ENCODE assay signal across 2 cellular contexts in the genomic region with DNA sequence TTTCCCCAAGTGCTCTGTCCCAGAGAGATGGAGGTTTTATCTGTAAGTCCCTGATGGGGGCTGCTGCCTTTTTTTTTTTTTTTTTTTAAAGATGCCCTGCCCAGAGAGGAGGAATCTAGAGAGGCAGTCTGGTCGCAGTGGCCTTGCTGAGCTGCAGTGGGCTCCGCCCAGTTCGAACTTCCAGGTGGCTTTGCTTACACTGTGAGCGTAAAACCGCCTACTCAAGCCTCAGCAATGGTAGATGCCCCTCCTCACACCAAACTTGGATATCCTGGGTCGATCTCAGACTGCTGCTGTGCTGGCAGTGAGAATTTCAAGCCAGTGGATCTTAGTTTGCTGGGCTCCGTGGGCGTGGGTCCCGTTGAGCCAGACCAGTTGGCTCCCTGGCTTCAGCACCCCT.
A peak's percentile ranks its signal among the peaks of the same experiment; 100 is the strongest.
TF ChIP-seq lines count a peak whose summit lies in the region.

No MANE protein-coding gene starts in this region.

TF ChIP-seq in HepG2, 621 proteins besides CTCF, POLR2A, EP300 and RAD21:
- 0 out of 2 replicates have a peak, but pooled peaks have one; percentile 21 for TF ChIP-seq ZNF224 (CRISPR knock-in tag; IDR thresholded peaks at IDR 0.05)
- TF ChIP-seq, protein P1, sequence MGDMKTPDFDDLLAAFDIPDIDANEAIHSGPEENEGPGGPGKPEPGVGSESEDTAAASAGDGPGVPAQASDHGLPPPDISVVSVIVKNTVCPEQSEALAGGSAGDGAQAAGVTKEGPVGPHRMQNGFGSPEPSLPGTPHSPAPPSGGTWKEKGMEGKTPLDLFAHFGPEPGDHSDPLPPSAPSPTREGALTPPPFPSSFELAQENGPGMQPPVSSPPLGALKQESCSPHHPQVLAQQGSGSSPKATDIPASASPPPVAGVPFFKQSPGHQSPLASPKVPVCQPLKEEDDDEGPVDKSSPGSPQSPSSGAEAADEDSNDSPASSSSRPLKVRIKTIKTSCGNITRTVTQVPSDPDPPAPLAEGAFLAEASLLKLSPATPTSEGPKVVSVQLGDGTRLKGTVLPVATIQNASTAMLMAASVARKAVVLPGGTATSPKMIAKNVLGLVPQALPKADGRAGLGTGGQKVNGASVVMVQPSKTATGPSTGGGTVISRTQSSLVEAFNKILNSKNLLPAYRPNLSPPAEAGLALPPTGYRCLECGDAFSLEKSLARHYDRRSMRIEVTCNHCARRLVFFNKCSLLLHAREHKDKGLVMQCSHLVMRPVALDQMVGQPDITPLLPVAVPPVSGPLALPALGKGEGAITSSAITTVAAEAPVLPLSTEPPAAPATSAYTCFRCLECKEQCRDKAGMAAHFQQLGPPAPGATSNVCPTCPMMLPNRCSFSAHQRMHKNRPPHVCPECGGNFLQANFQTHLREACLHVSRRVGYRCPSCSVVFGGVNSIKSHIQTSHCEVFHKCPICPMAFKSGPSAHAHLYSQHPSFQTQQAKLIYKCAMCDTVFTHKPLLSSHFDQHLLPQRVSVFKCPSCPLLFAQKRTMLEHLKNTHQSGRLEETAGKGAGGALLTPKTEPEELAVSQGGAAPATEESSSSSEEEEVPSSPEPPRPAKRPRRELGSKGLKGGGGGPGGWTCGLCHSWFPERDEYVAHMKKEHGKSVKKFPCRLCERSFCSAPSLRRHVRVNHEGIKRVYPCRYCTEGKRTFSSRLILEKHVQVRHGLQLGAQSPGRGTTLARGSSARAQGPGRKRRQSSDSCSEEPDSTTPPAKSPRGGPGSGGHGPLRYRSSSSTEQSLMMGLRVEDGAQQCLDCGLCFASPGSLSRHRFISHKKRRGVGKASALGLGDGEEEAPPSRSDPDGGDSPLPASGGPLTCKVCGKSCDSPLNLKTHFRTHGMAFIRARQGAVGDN (CRISPR knock-in tag; IDR thresholded peaks at IDR 0.05) = peak; percentile 45
- TF ChIP-seq ZBTB33 (CRISPR knock-in tag; IDR thresholded peaks at IDR 0.05) = peak; percentile 59
- TF ChIP-seq ZNF331 (CRISPR knock-in tag; IDR thresholded peaks at IDR 0.05) = no peak

TF ChIP-seq in HEK293, 187 proteins besides CTCF, POLR2A, EP300 and RAD21:
- TF ChIP-seq HOXA7 (CRISPR knock-in tag; IDR thresholded peaks at IDR 0.05; ENCODE audit: borderline replicate concordance) (no peak), ZFHX2 (tag by site-specific recombination; conservative IDR thresholded peaks at IDR 0.05) (0 out of 2 replicates have a peak, but pooled peaks have one; percentile 10)
TF ChIP-seq in HEK293: peak in this region for 1.
